10 cellular contexts compared by ENCODE assay signal in the genomic region with DNA sequence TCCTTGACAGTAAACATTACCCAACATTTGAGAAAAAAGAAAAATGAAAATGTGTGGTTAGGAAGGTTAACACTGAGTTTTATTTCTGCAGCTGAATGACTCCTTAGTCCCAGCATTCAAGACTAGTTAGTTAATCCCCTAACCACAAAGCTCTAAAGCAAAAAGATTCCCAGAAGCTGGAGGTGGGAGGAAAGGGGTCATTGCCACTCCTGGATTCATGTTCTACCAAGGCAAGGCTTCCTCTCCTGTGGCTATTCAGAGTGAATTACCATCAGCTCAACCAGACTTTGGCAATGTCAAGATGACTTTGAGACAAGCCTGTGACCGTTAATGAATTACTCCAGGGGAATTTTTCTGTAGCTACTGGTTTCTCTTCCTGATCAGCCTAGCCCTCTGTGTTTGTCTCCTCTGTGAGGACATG.
A peak's percentile ranks its signal among the peaks of the same experiment; 100 is the strongest.
DNase-seq lines count a peak whose midpoint lies in the region; ATAC-seq and TF ChIP-seq lines count a peak whose summit lies in the region.
"Had no signal": no experiment of that assay in that cellular context is flagged by ENCODE, and none has a peak within 500 bp of the region (broad histone marks: within the 10 kb centered on the region; RNA-seq: fewer than 3 reads in every experiment).

No MANE protein-coding gene starts in this region.

- H3K36me3 Mint-ChIP-seq in activated CD4-positive, alpha-beta T cell treated with anti-CD3 and anti-CD28 coated beads, Interleukin-2, amount 10 ng/mL, durations not matched to agents 24 days and 14 days (ENCODE audit: low read depth) = peaks cover 58% of the 10 kb centered on the region

- H3F3A ChIP-seq in smooth muscle cell (ENCODE audit: low read depth) = peaks cover 12% of the 10 kb centered on the region

- TF ChIP-seq CTCF in smooth muscle cell (IDR thresholded peaks at IDR 0.05; ENCODE audit: borderline replicate concordance, insufficient read depth, poor library complexity, severe bottlenecking) (no peak), thyroid gland (IDR thresholded peaks at IDR 0.05) (no peak)

- H3K4me1 ChIP-seq in smooth muscle cell (ENCODE audit: low read depth) (peaks cover 8% of the 10 kb centered on the region), thyroid gland (peaks cover 0 to 4% of the 10 kb centered on the region in 2 donors)
- H3K4me1 ChIP-seq: A549 had no signal

- 0% methylated on average over 1 of the region's 1 CpG for WGBS in smooth muscle cell (ENCODE audit: low lambda C conversion rate)
- WGBS in thyroid gland, 2 donors = 60 to 87% methylated on average over 1 of the region's 1 CpG

- H3K27me3 ChIP-seq in smooth muscle cell (ENCODE audit: low read depth) = no peaks in the 10 kb centered on the region
- H3K27me3 ChIP-seq in thyroid gland = no peaks in the 10 kb centered on the region
- H3K27me3 ChIP-seq: heart left ventricle had no signal

- H3K27ac ChIP-seq in smooth muscle cell (ENCODE audit: low read depth) (peak overlapping the region; percentile 41), thyroid gland (no peak overlapping the region)
- H3K27ac ChIP-seq: A549, heart left ventricle had no signal

- peak; percentile 89 for ATAC-seq in HG02623 (IDR thresholded peaks at IDR 0.05; ENCODE audit: unreplicated experiment)
- peak; percentile 80 for ATAC-seq in HG03575 (IDR thresholded peaks at IDR 0.05; ENCODE audit: extremely low read depth, insufficient number of reproducible peaks, low FRiP score, unreplicated experiment)
- ATAC-seq: A549 had no signal

- peak overlapping the region; percentile 81 for H3K27ac Mint-ChIP-seq in activated CD4-positive, alpha-beta T cell treated with anti-CD3 and anti-CD28 coated beads, Interleukin-2, amount 10 ng/mL, durations not matched to agents 24 days and 14 days

- DNase-seq in activated CD4-positive, alpha-beta T cell treated with anti-CD3 and anti-CD28 coated beads, Interleukin-2, amount 10 ng/mL, durations not matched to agents 24 days and 14 days = no peak
- no peak for DNase-seq in activated CD4-positive, alpha-beta T cell treated with anti-CD3 and anti-CD28 coated beads for 48 hours
- no peak for DNase-seq in smooth muscle cell (lab: John Stamatoyannopoulos, UW; ENCODE audit: unreplicated experiment)
- no peak for DNase-seq in middle frontal gyrus (ENCODE audit: extremely low spot score, low spot score)
- no peak for DNase-seq in stimulated activated naive CD4-positive, alpha-beta T cell (lab: John Stamatoyannopoulos, UW)
- DNase-seq in thyroid gland = no peak
- DNase-seq: heart left ventricle had no signal

- H3K36me3 ChIP-seq in smooth muscle cell (ENCODE audit: low read depth) (no peaks in the 10 kb centered on the region), thyroid gland (no peaks in the 10 kb centered on the region)
- H3K36me3 ChIP-seq: heart left ventricle had no signal

- H3K9me3 ChIP-seq in smooth muscle cell (replicated peaks; ENCODE audit: low read depth) (no peaks in the 10 kb centered on the region), thyroid gland (no peaks in the 10 kb centered on the region)
- H3K9me3 ChIP-seq: A549, heart left ventricle had no signal

- no peaks in the 10 kb centered on the region for H3K79me2 ChIP-seq in smooth muscle cell (ENCODE audit: low read depth)

- H3K4me3 ChIP-seq in smooth muscle cell (no peak overlapping the region), thyroid gland (replicated peaks in 1 of 3) (no peak overlapping the region)
- H3K4me3 ChIP-seq: A549, heart left ventricle had no signal

- H3K4me3 Mint-ChIP-seq in activated CD4-positive, alpha-beta T cell treated with anti-CD3 and anti-CD28 coated beads, Interleukin-2, amount 10 ng/mL, durations not matched to agents 24 days and 14 days = peak overlapping the region; percentile 31

- no peaks in the 10 kb centered on the region for H3K9me3 Mint-ChIP-seq in activated CD4-positive, alpha-beta T cell treated with anti-CD3 and anti-CD28 coated beads, Interleukin-2, amount 10 ng/mL, durations not matched to agents 24 days and 14 days

- H2AFZ ChIP-seq in smooth muscle cell (ENCODE audit: low read depth) = no peak overlapping the region

- H4K20me1 ChIP-seq in smooth muscle cell (ENCODE audit: low read depth) = no peaks in the 10 kb centered on the region

- H3K4me2 ChIP-seq in smooth muscle cell = peak overlapping the region; percentile 26
- H3K4me2 ChIP-seq: A549 had no signal

- no peaks in the 10 kb centered on the region for H3K27me3 Mint-ChIP-seq in activated CD4-positive, alpha-beta T cell treated with anti-CD3 and anti-CD28 coated beads, Interleukin-2, amount 10 ng/mL, durations not matched to agents 24 days and 14 days

- H3K4me1 Mint-ChIP-seq in activated CD4-positive, alpha-beta T cell treated with anti-CD3 and anti-CD28 coated beads, Interleukin-2, amount 10 ng/mL, durations not matched to agents 24 days and 14 days = peaks cover 62% of the 10 kb centered on the region

- no peak for TF ChIP-seq POLR2A in thyroid gland (IDR thresholded peaks at IDR 0.05)

- no peak overlapping the region for H3K9ac ChIP-seq in smooth muscle cell (ENCODE audit: low read depth)

- intact Hi-C loops in activated CD4-positive, alpha-beta T cell treated with anti-CD3 and anti-CD28 coated beads, Interleukin-2, amount 10 ng/mL, durations not matched to agents 24 days and 14 days (cut with micrococcal nuclease) = loop anchor here (5.0 kb wide), 1 partner anchor 379 kb away; no protein-coding TSS in a partner anchor
- intact Hi-C loops in thyroid gland (cut with DNase I) = no loop called here
